19 cellular contexts compared by ENCODE assay signal in the genomic region with DNA sequence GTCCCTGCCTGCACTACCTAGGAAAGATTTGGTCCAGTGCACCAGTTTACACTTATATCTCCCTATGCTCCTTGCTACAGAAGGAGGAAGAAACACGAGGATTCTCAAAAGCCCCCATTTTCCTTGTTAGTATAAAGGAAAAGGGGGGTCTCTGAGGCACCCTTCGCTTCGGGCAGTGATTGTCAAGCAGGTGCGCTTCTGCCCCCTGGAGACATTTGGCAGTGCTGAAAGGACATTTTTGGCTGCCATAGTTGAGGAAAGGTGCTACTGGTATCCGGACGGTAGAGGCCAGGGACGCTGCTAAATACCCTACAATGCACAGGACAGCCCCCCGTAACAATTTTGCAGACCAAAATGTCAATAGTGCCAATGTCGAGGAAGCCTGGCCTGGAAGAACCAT.
"Had no signal": no experiment of that assay in that cellular context is flagged by ENCODE, and none has a peak within 500 bp of the region (broad histone marks: within the 10 kb centered on the region; RNA-seq: fewer than 3 reads in every experiment).

No MANE protein-coding gene starts in this region.

- H3K4me1 Mint-ChIP-seq: naive thymus-derived CD4-positive, alpha-beta T cell had no signal

- H3K4me3 Mint-ChIP-seq: naive thymus-derived CD4-positive, alpha-beta T cell; nephron progenitor cell had no signal

- H3K27ac ChIP-seq: heart left ventricle, neutrophil, right atrium auricular region, stomach, thoracic aorta, transverse colon had no signal

- H3K36me3 Mint-ChIP-seq: naive thymus-derived CD4-positive, alpha-beta T cell had no signal

- H3K4me1 ChIP-seq: heart left ventricle, right atrium auricular region, stomach, transverse colon had no signal

- H3K27me3 Mint-ChIP-seq: naive thymus-derived CD4-positive, alpha-beta T cell had no signal

- ATAC-seq: heart left ventricle; naive thymus-derived CD4-positive, alpha-beta T cell had no signal

- H3K27ac Mint-ChIP-seq: naive thymus-derived CD4-positive, alpha-beta T cell; nephron progenitor cell had no signal

- H3K4me3 ChIP-seq: heart left ventricle, right atrium auricular region, stomach, thoracic aorta, transverse colon had no signal

- H3K9me3 ChIP-seq: heart left ventricle, neutrophil, right atrium auricular region, stomach, thoracic aorta, transverse colon had no signal

- H3K36me3 ChIP-seq: heart left ventricle, neutrophil, right atrium auricular region, stomach, thoracic aorta, transverse colon had no signal

- H3K9me3 Mint-ChIP-seq: nephron progenitor cell had no signal

- DNase-seq: dermis blood vessel endothelial cell; foreskin melanocyte; heart left ventricle; hypothalamus; naive thymus-derived CD4-positive, alpha-beta T cell; nephron progenitor cell; posterior cingulate gyrus; small intestine; stimulated activated CD4-positive, alpha-beta T cell treated with anti-CD3 and anti-CD28 coated beads, Interleukin-12 subunit alpha, Interleukin-12 subunit beta, amount 100 ng/mL, for 4 hours; stimulated activated naive CD4-positive, alpha-beta T cell; stomach; substantia nigra; transverse colon had no signal

- FAIRE-seq: colon, endothelial cell of umbilical vein, islet of Langerhans, small intestine had no signal

- H3K27me3 ChIP-seq: heart left ventricle, neutrophil, right atrium auricular region, stomach, transverse colon had no signal
